In genomic region chr3:156859578-156859977, GRCh38 we compare ENCODE assay signal across 1 cellular context.
TF ChIP-seq lines count a peak whose summit lies in the region.

No MANE protein-coding gene starts in this region.

TF ChIP-seq in GM23338, 12 proteins besides CTCF, POLR2A, EP300 and RAD21 (continued from another document):
- no peak for TF ChIP-seq ZNF462 (CRISPR knock-in tag; IDR thresholded peaks at IDR 0.05)
- no peak for TF ChIP-seq EZH2 (IDR thresholded peaks at IDR 0.05; ENCODE audit: low read depth, unreplicated experiment)
- TF ChIP-seq NANOG (IDR thresholded peaks at IDR 0.05; ENCODE audit: borderline replicate concordance): no peak
- no peak for TF ChIP-seq JUNB (IDR thresholded peaks at IDR 0.05; ENCODE audit: unreplicated experiment)
- TF ChIP-seq CREB1 (CRISPR knock-in tag; IDR thresholded peaks at IDR 0.05; ENCODE audit: low read depth): no peak
- TF ChIP-seq EZH2phosphoT487 (IDR thresholded peaks at IDR 0.05; ENCODE audit: unreplicated experiment): no peak
- TF ChIP-seq ETS1 (IDR thresholded peaks at IDR 0.05): no peak
TF ChIP-seq in GM23338: peak in this region for 0.
